Comparison of ENCODE assay signal across 8 cellular contexts in the genomic region with DNA sequence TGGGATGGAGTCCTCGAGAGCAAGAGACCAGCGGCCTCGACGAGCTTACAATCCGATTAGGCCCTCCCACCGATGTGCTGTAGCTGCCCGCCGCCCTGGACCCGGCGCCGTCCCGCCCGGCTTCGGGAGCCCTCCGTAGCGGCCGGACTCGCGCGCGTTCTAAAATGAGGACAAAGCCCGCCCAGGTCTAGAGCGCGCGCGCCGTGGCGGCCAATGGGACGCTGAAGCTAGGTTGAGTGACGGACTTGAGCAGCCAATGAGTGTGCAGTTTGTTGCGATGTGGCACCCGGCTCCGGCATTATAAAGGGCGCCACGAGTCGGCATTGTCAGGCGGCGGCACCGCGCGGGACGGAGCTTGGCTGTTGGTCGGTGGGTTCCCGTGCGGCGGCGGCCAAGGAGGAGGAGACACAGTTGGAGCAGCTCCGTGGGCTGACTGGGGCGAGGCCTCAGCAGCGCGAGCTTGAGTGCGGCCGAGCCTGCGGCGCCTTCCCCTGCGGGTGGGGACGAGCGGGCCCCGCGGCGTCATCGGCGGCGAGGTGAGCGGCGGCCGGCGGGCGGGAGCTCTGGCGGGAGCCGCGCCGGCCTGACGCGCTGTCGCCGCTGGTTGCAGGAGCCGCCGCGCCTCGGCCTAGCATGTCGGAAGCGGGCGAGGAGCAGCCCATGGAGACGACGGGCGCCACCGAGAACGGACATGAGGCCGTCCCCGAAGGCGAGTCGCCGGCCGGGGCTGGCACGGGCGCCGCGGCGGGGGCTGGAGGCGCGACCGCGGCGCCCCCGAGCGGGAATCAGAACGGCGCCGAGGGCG. TPM values are rescaled to one million over a fixed set of nuclear protein-coding genes. Genes with fewer than 3 reads are reported as not detected.
DNase-seq lines count a peak whose midpoint lies in the region; ATAC-seq, FAIRE-seq and TF ChIP-seq lines count a peak whose summit lies in the region.

Gene HNRNPAB, plus strand, starts transcription at position 329 of the 805 bp plus-strand sequence. Its CDS starts 305 bp downstream, at position 634.

- H3K36me3 ChIP-seq in A673 (ENCODE audit: insufficient read depth, low read length, poor library complexity, severe bottlenecking) (peaks cover 41% of the 10 kb centered on the region), breast epithelium (peaks cover 3% of the 10 kb centered on the region), iPS-20b (ENCODE audit: insufficient read depth, low read depth, low read length) (peaks cover 42% of the 10 kb centered on the region), small intestine (ENCODE audit: control insufficient read depth in 2 of 2, insufficient read depth in 2 of 2, low read length in 2 of 2) (peaks cover 3 to 14% of the 10 kb centered on the region in 2 donors)

- intact Hi-C loops in A673 (cut with micrococcal nuclease; ENCODE audit: unreplicated experiment) (no loop called here), breast epithelium (cut with DNase I; ENCODE audit: low total_unique reads) (no loop called here)

- POLR2A ChIA-PET in A673 (lab: Charles Lee; ENCODE audit: low non-redundant PET): interaction anchor here (0.6 to 0.9 kb wide), 3 partner anchors 8 to 894 kb away, joined by 3 to 4 read pairs (median 4); no protein-coding TSS in a partner anchor

- H3K9ac ChIP-seq in iPS-20b (ENCODE audit: low read depth, low read length): peak within 1 kb of the TSS; percentile 94

- H3K27ac ChIP-seq in A673 (ENCODE audit: low read depth, low read length, poor library complexity, severe bottlenecking) (peak within 1 kb of the TSS; percentile 97), VCaP (peak within 1 kb of the TSS; percentile 88), breast epithelium (peak within 1 kb of the TSS; percentile 89 to 92), iPS-20b (ENCODE audit: low read length) (peak within 1 kb of the TSS; percentile 63), small intestine (ENCODE audit: low read depth in 1 of 2, low read length in 1 of 2) (peak within 1 kb of the TSS; percentile 94 to 99)

- DNase-seq in A673 (ENCODE audit: low spot score) (peak; percentile 93), NCI-H2196 (lab: John Stamatoyannopoulos, UW; ENCODE audit: unreplicated experiment) (peak; percentile 94), breast epithelium (ENCODE audit: low spot score in 2 of 2) (peak; percentile 96 to 98), small intestine (peak; percentile 97)

- H3K27me3 ChIP-seq in A673 (replicated peaks; ENCODE audit: insufficient read depth, low read depth, low read length, poor library complexity): no peaks in the 10 kb centered on the region
- H3K27me3 ChIP-seq in breast epithelium: no peaks in the 10 kb centered on the region
- peaks cover 12% of the 10 kb centered on the region; the same call in 1 of the 2 replicates for H3K27me3 ChIP-seq in iPS-20b (ENCODE audit: insufficient read depth, low read length)
- H3K27me3 ChIP-seq in small intestine (ENCODE audit: control insufficient read depth in 2 of 2, insufficient read depth in 2 of 2, low read length in 2 of 2): no peaks in the 10 kb centered on the region

- WGBS in small intestine, 3 donors: 0 to 1% (median 0%) methylated on average over 73 to 111 of the region's 111 CpGs

- H3K9me3 ChIP-seq in A673 (ENCODE audit: low read depth, low read length, poor library complexity, severe bottlenecking) (no peaks in the 10 kb centered on the region), breast epithelium (no peaks in the 10 kb centered on the region), iPS-20b (ENCODE audit: insufficient read depth, low read depth, low read length) (no peaks in the 10 kb centered on the region), small intestine (ENCODE audit: control insufficient read depth, low read depth) (no peaks in the 10 kb centered on the region)

- ATAC-seq in GM18868 (IDR thresholded peaks at IDR 0.05; ENCODE audit: unreplicated experiment) (peak; percentile 85), HG03108 (IDR thresholded peaks at IDR 0.05; ENCODE audit: unreplicated experiment) (peak; percentile 80)

- no peak for TF ChIP-seq CTCF in A673 (conservative IDR thresholded peaks at IDR 0.05; ENCODE audit: low read depth, low read length)
- no peak for TF ChIP-seq CTCF in VCaP (conservative IDR thresholded peaks at IDR 0.05)
- TF ChIP-seq CTCF in breast epithelium (IDR thresholded peaks at IDR 0.05): no peak

- peak within 1 kb of the TSS; percentile 98 for H3K4me3 ChIP-seq in A673 (ENCODE audit: low read depth, low read length, poor library complexity, severe bottlenecking)
- H3K4me3 ChIP-seq in breast epithelium: peak within 1 kb of the TSS; percentile 88 to 99 (median 94)
- peak within 1 kb of the TSS; percentile 100 for H3K4me3 ChIP-seq in iPS-20b (ENCODE audit: low read length)
- peak within 1 kb of the TSS; percentile 97 to 98 for H3K4me3 ChIP-seq in small intestine (ENCODE audit: low read depth in 1 of 2, low read length in 2 of 2)

- no peak for FAIRE-seq in small intestine (lab: Jason Lieb, UNC)

- H3K4me1 ChIP-seq in A673 (ENCODE audit: insufficient read depth, low read length, poor library complexity, severe bottlenecking): peaks cover 11% of the 10 kb centered on the region
- peaks cover 11 to 17% of the 10 kb centered on the region in 2 donors for H3K4me1 ChIP-seq in breast epithelium
- H3K4me1 ChIP-seq in iPS-20b (ENCODE audit: insufficient read depth, low read length): no peaks in the 10 kb centered on the region
- peaks cover 6 to 7% of the 10 kb centered on the region in 2 donors for H3K4me1 ChIP-seq in small intestine (ENCODE audit: control insufficient read depth in 2 of 2, insufficient read depth in 1 of 2, low read depth in 1 of 2, low read length in 1 of 2)

- no TSS peak for BruUV-seq in A673 (replicated peaks; lab: Mats Ljungman, UMichigan)

- CTCF ChIA-PET in A673 (lab: Charles Lee): no interaction called here

- peak; percentile 99 for TF ChIP-seq POLR2A in breast epithelium (IDR thresholded peaks at IDR 0.05)

RNA-seq across cellular contexts. Expression of gene HNRNPAB, which starts in this region (rescaled TPM):
- total RNA-seq in A673 (2021): 369 and 408 TPM in 2 replicates
- 10 to 100 TPM; 56.3 to 90.5 (median 68.9) TPM for total RNA-seq in breast epithelium
- 100 to 1,000 TPM; 147 to 176 (median 172) TPM for polyA plus RNA-seq in small intestine

Comparison
In these comparisons a context has a peak if more than half of its experiments do, and no peak if none do; other contexts are left out.
1. Peak in every context shown above with its lines: DNase-seq, ATAC-seq, H3K4me3 ChIP-seq and H3K27ac ChIP-seq.